ENCODE assay signal across 22 cellular contexts in genomic region chr3:58464875-58465274, GRCh38. TPM values are rescaled to one million over a fixed set of nuclear protein-coding genes. Genes with fewer than 3 reads are reported as not detected.
DNase-seq lines count a peak whose midpoint lies in the region; ATAC-seq and TF ChIP-seq lines count a peak whose summit lies in the region.
"Had no signal": no experiment of that assay in that cellular context is flagged by ENCODE, and none has a peak within 500 bp of the region (broad histone marks: within the 10 kb centered on the region; RNA-seq: fewer than 3 reads in every experiment).

No MANE protein-coding gene starts in this region.

- no peak overlapping the region for H3K4me3 Mint-ChIP-seq in activated T-cell treated with anti-CD3 and anti-CD28 coated beads, Interleukin-2, amount 50 U/mL, for 24 hours
- H3K4me3 Mint-ChIP-seq in memory B cell = no peak overlapping the region

- peak overlapping the region; percentile 80 for H2AFZ ChIP-seq in HCT116 (ENCODE audit: low read depth, low read length, poor library complexity, severe bottlenecking)
- no peak overlapping the region for H2AFZ ChIP-seq in PC-3 (ENCODE audit: low read length)

- BruUV-seq in HCT116 (replicated peaks; lab: Mats Ljungman, UMichigan) (no TSS peak), PC-3 (replicated peaks; lab: Mats Ljungman, UMichigan) (no TSS peak)

- H3K9ac ChIP-seq in HCT116 (ENCODE audit: low read length) (no peak overlapping the region), PC-3 (ENCODE audit: low read length) (no peak overlapping the region)

- no peaks in the 10 kb centered on the region for H3K79me2 ChIP-seq in HCT116 (ENCODE audit: insufficient read depth, low read length)
- no peaks in the 10 kb centered on the region for H3K79me2 ChIP-seq in PC-3 (ENCODE audit: low read length)

- RAD21 ChIA-PET in HCT116 (lab: Charles Lee; ENCODE audit: low non-redundant PET in 1 of 2, low total read pairs in 2 of 2, uncharacterized antibody in 2 of 2, unreplicated experiment in 2 of 2) = no interaction called here

- no peak overlapping the region for H3K4me2 ChIP-seq in HCT116 (ENCODE audit: low read length)
- H3K4me2 ChIP-seq in PC-3 (ENCODE audit: low read length) = no peak overlapping the region

- no peak for ATAC-seq in HCT116
- no peak for ATAC-seq in PC-3
- ATAC-seq in memory B cell (ENCODE audit: low read depth) = peak; percentile 54
- ATAC-seq in GM18502 (IDR thresholded peaks at IDR 0.05; ENCODE audit: poor library complexity, unreplicated experiment) = no peak
- ATAC-seq: left colon had no signal

- no peak for TF ChIP-seq CTCF in HCT116 (IDR thresholded peaks at IDR 0.05 in 2 of 3, conservative IDR thresholded peaks at IDR 0.05 in 1 of 3; ENCODE audit: borderline replicate concordance in 1 of 3, insufficient read depth in 1 of 3, low read depth in 2 of 3, low read length in 2 of 3)
- no peak for TF ChIP-seq CTCF in PC-3 (conservative IDR thresholded peaks at IDR 0.05; ENCODE audit: low read depth, low read length)

- TF ChIP-seq RAD21 in HCT116 (IDR thresholded peaks at IDR 0.05; ENCODE audit: low read depth) = no peak

- H3K36me3 ChIP-seq in HCT116 (ENCODE audit: control insufficient read depth in 1 of 2, insufficient read depth in 2 of 2, low read length in 2 of 2) (no peaks in the 10 kb centered on the region), PC-3 (ENCODE audit: low read depth, low read length) (no peaks in the 10 kb centered on the region)
- H3K36me3 ChIP-seq: spleen had no signal

- H3K27me3 Mint-ChIP-seq in activated T-cell treated with anti-CD3 and anti-CD28 coated beads, Interleukin-2, amount 50 U/mL, for 24 hours = no peaks in the 10 kb centered on the region
- H3K27me3 Mint-ChIP-seq in memory B cell = no peaks in the 10 kb centered on the region

- H3K36me3 Mint-ChIP-seq in activated T-cell treated with anti-CD3 and anti-CD28 coated beads, Interleukin-2, amount 50 U/mL, for 24 hours (ENCODE audit: low read depth) = no peaks in the 10 kb centered on the region
- H3K36me3 Mint-ChIP-seq in memory B cell = no peaks in the 10 kb centered on the region

- H3K4me3 ChIP-seq in HCT116 (replicated peaks in 1 of 2; ENCODE audit: low read depth in 1 of 2, low read length in 2 of 2) (no peak overlapping the region), PC-3 (ENCODE audit: low read length) (no peak overlapping the region)
- H3K4me3 ChIP-seq: spleen had no signal

- H4K20me1 ChIP-seq in HCT116 (ENCODE audit: insufficient read depth) = no peaks in the 10 kb centered on the region
- H4K20me1 ChIP-seq in PC-3 (ENCODE audit: low read length) = no peaks in the 10 kb centered on the region

- H3K4me1 Mint-ChIP-seq in activated T-cell treated with anti-CD3 and anti-CD28 coated beads, Interleukin-2, amount 50 U/mL, for 24 hours (ENCODE audit: low read depth) = peaks cover 23% of the 10 kb centered on the region
- peaks cover 5% of the 10 kb centered on the region for H3K4me1 Mint-ChIP-seq in memory B cell

- H3K27ac ChIP-seq in HCT116 (ENCODE audit: low read depth, low read length) = no peak overlapping the region
- H3K27ac ChIP-seq in PC-3 (ENCODE audit: low read length) = no peak overlapping the region
- H3K27ac ChIP-seq in caudate nucleus (ENCODE audit: low read depth, low read length) = no peak overlapping the region
- H3K27ac ChIP-seq: C4-2B, spleen had no signal

- H3K9me3 Mint-ChIP-seq in activated T-cell treated with anti-CD3 and anti-CD28 coated beads, Interleukin-2, amount 50 U/mL, for 24 hours = no peaks in the 10 kb centered on the region
- H3K9me3 Mint-ChIP-seq in memory B cell = no peaks in the 10 kb centered on the region

- no peaks in the 10 kb centered on the region for H3K9me2 ChIP-seq in HCT116 (ENCODE audit: insufficient read depth)
- H3K9me2 ChIP-seq in PC-3 (replicated peaks; ENCODE audit: low read length) = no peaks in the 10 kb centered on the region

- TF ChIP-seq POLR2A in HCT116 (IDR thresholded peaks at IDR 0.05; ENCODE audit: borderline replicate concordance, extremely low read depth, insufficient read depth, insufficient read length) = no peak

- no peaks in the 10 kb centered on the region for H3K9me3 ChIP-seq in HCT116 (ENCODE audit: control insufficient read depth in 1 of 2, insufficient read depth in 1 of 2, low read depth in 1 of 2, low read length in 2 of 2)
- H3K9me3 ChIP-seq in PC-3 (ENCODE audit: low read length) = no peaks in the 10 kb centered on the region
- H3K9me3 ChIP-seq: spleen had no signal

- H3K27me3 ChIP-seq in HCT116 (ENCODE audit: insufficient read depth, low read length) (no peaks in the 10 kb centered on the region), PC-3 (ENCODE audit: low read length) (no peaks in the 10 kb centered on the region)
- H3K27me3 ChIP-seq: spleen had no signal

- POLR2A ChIA-PET in HCT116 (lab: Charles Lee) (no interaction called here), PC-3 (lab: Charles Lee; ENCODE audit: unreplicated experiment) (no interaction called here)

- peaks cover 8 to 22% of the 10 kb centered on the region in 2 experiments for H3K4me1 ChIP-seq in HCT116 (ENCODE audit: control insufficient read depth in 1 of 2, insufficient read depth in 2 of 2, low read length in 2 of 2)
- peaks cover 17% of the 10 kb centered on the region for H3K4me1 ChIP-seq in PC-3 (ENCODE audit: insufficient read depth, low read length)

- CTCF ChIA-PET in HCT116 (lab: Charles Lee) = no interaction called here
- CTCF ChIA-PET in PC-3 (lab: Charles Lee) = no interaction called here

- no peaks in the 10 kb centered on the region for H3F3A ChIP-seq in PC-3 (ENCODE audit: low read length, unreplicated experiment)

- DNase-seq in activated T-cell treated with anti-CD3 and anti-CD28 coated beads, Interleukin-2, amount 50 U/mL, for 48 hours = peak; percentile 32 to 38
- DNase-seq in activated T-cell treated with anti-CD3 and anti-CD28 coated beads, Interleukin-2, amount 50 U/mL, for 24 hours = no peak
- DNase-seq in HCT116 (ENCODE audit: low read depth, low spot score) (peak; percentile 15), PC-3 (peak; percentile 24), memory B cell (ENCODE audit: low spot score in 2 of 2) (no peak), caudate nucleus (lab: John Stamatoyannopoulos, UW) (no peak), NCI-H446 (lab: John Stamatoyannopoulos, UW) (no peak)
- DNase-seq: activated CD8-positive, alpha-beta memory T cell treated with anti-CD3 and anti-CD28 coated beads, Interleukin-2, amount 50 U/mL, for 4 hours; activated gamma-delta T cell; anterior cingulate cortex; dermis blood vessel endothelial cell; EL; GOT3; left colon; mesendoderm; NCI-H1105; NCI-H2081; occipital lobe; retina; spleen had no signal

- H3K27ac Mint-ChIP-seq in activated T-cell treated with anti-CD3 and anti-CD28 coated beads, Interleukin-2, amount 50 U/mL, for 24 hours = no peak overlapping the region
- H3K27ac Mint-ChIP-seq in memory B cell = no peak overlapping the region

- intact Hi-C loops in HCT116 (cut with micrococcal nuclease) (no loop called here), PC-3 (cut with micrococcal nuclease) (no loop called here)

TF ChIP-seq in HCT116, 20 proteins besides CTCF, POLR2A, EP300 and RAD21:
- no peak for TF ChIP-seq YY1 (IDR thresholded peaks at IDR 0.05; ENCODE audit: extremely low read depth, insufficient replicate concordance, low read depth, low read length)
TF ChIP-seq in HCT116: peak in this region for 0.

RNA-seq across cellular contexts. Expression of gene KCTD6, which starts 27.0 kb away (rescaled TPM):
- total RNA-seq in HCT116 (2021; ENCODE audit: unreplicated experiment) (12.0 TPM), PC-3 (2014; rRNA removed) (13.1 and 13.6 TPM in 2 replicates)
- polyA plus RNA-seq in HCT116 (2012) = 5.3 and 6.6 TPM in 2 replicates

RNA-seq across cellular contexts. Expression of gene PDHB, which starts 31.2 kb away (rescaled TPM):
- total RNA-seq in HCT116 (2021; ENCODE audit: unreplicated experiment) = 60.2 TPM
- 45.8 and 60.7 TPM in 2 replicates for polyA plus RNA-seq in HCT116 (2012)
- total RNA-seq in PC-3 (2014; rRNA removed) = 103 and 140 TPM in 2 replicates

Comparison
In these comparisons a context has a peak if more than half of its experiments do, and no peak if none do; other contexts are left out.
1. DNase-seq: peak in activated T-cell treated with anti-CD3 and anti-CD28 coated beads, Interleukin-2, amount 50 U/mL, for 48 hours (2 of 2), HCT116 (single experiment) and PC-3 (single experiment); none in activated T-cell treated with anti-CD3 and anti-CD28 coated beads, Interleukin-2, amount 50 U/mL, for 24 hours (single experiment), memory B cell (0 of 2), caudate nucleus (0 of 61) and NCI-H446 (0 of 2).